Comparison of ENCODE assay signal across 1 cellular context in the genomic region with DNA sequence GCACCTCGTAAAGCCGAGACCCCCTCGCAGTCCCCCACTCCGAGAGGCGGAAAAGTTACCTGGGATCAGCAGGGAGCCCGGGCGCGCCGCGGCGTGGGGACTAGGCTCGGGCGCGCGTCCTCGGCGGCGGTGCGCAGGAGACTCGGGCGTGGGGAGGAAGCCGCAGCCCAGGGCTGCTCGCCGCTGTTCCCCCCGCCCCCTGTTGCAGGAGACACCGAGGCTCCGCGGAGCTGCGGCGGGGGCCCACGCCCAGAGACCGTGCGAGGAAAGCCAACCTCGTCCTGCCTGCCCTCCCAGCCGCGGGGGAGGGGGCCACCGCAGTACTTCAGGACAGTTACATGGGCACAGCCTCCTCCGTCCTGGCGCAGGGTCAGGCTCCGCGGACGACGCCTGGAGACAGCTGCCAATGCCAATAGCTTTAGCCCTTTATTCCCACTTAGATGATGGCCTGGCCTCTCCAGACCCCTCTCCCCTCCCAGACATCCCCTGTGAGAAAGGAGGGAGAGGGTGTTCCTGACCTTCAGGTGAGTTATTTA.
TF ChIP-seq lines count a peak whose summit lies in the region.

EPB41L3 (minus strand) TSS at position 144 of the 536 bp plus-strand sequence. CDS start 54,814 bp downstream, outside the sequence.

TF ChIP-seq in HEK293, 187 proteins besides CTCF, POLR2A, EP300 and RAD21 (continued from another document and continues in another):
- TF ChIP-seq ZNF148 (tag by site-specific recombination; IDR thresholded peaks at IDR 0.05; ENCODE audit: borderline replicate concordance) (no peak), ZNF549 (tag by site-specific recombination; IDR thresholded peaks at IDR 0.05) (no peak), ZNF184 (tag by site-specific recombination; IDR thresholded peaks at IDR 0.05) (no peak), ZNF501 (tag by site-specific recombination; IDR thresholded peaks at IDR 0.05) (peak; percentile 66; the same call in 1 of the 2 replicates), ZNF623 (tag by site-specific recombination; IDR thresholded peaks at IDR 0.05) (no peak), ZBTB1 (tag by site-specific recombination; IDR thresholded peaks at IDR 0.05) (no peak), ZBTB21 (tag by site-specific recombination; IDR thresholded peaks at IDR 0.05) (no peak), MZF1 (tag by site-specific recombination; IDR thresholded peaks at IDR 0.05; ENCODE audit: borderline replicate concordance) (no peak), ZBTB20 (tag by site-specific recombination; IDR thresholded peaks at IDR 0.05) (peak; percentile 85), ZNF76 (tag by site-specific recombination; IDR thresholded peaks at IDR 0.05; ENCODE audit: borderline replicate concordance, low read depth) (no peak), ZNF157 (tag by site-specific recombination; IDR thresholded peaks at IDR 0.05) (no peak), ZNF548 (tag by site-specific recombination; IDR thresholded peaks at IDR 0.05) (no peak), ZBTB17 (tag by site-specific recombination; IDR thresholded peaks at IDR 0.05) (0 out of 2 replicates have a peak, but pooled peaks have one; percentile 24), OVOL3 (tag by site-specific recombination; IDR thresholded peaks at IDR 0.05) (no peak), ZNF248 (tag by site-specific recombination; IDR thresholded peaks at IDR 0.05) (no peak), PRDM2 (tag by site-specific recombination; IDR thresholded peaks at IDR 0.05; ENCODE audit: borderline replicate concordance) (no peak), ZNF112 (tag by site-specific recombination; IDR thresholded peaks at IDR 0.05) (no peak), ZSCAN30 (tag by site-specific recombination; IDR thresholded peaks at IDR 0.05) (peak; percentile 83), ZNF121 (tag by site-specific recombination; IDR thresholded peaks at IDR 0.05) (no peak), ZXDB (tag by site-specific recombination; IDR thresholded peaks at IDR 0.05) (peak; percentile 30; the same call in 1 of the 2 replicates), SALL2 (tag by site-specific recombination; IDR thresholded peaks at IDR 0.05; ENCODE audit: borderline replicate concordance) (no peak), ZNF350 (tag by site-specific recombination; IDR thresholded peaks at IDR 0.05) (no peak), ZNF596 (tag by site-specific recombination; IDR thresholded peaks at IDR 0.05) (no peak), ATF2 (tag by site-specific recombination; IDR thresholded peaks at IDR 0.05; ENCODE audit: low read depth) (no peak), ZNF624 (tag by site-specific recombination; IDR thresholded peaks at IDR 0.05) (no peak), ZNF274 (IDR thresholded peaks at IDR 0.05; ENCODE audit: low read length) (no peak), ZNF274 (tag by site-specific recombination; IDR thresholded peaks at IDR 0.05; ENCODE audit: borderline replicate concordance) (no peak), KLF9 (tag by site-specific recombination; IDR thresholded peaks at IDR 0.05; ENCODE audit: low read depth) (no peak), ZNF544 (tag by site-specific recombination; IDR thresholded peaks at IDR 0.05) (no peak), ZNF138 (tag by site-specific recombination; IDR thresholded peaks at IDR 0.05; ENCODE audit: borderline replicate concordance) (no peak), SETDB1 (IDR thresholded peaks at IDR 0.05; ENCODE audit: insufficient read length, low read length) (no peak), GLIS2 (tag by site-specific recombination; IDR thresholded peaks at IDR 0.05) (peak; percentile 85), KLF17 (tag by site-specific recombination; IDR thresholded peaks at IDR 0.05) (no peak), ZSCAN18 (tag by site-specific recombination; IDR thresholded peaks at IDR 0.05) (0 out of 2 replicates have a peak, but pooled peaks have one; percentile 40), SP2 (tag by site-specific recombination; IDR thresholded peaks at IDR 0.05) (peak; percentile 36; the same call in 1 of the 2 replicates), ZNF654 (tag by site-specific recombination; IDR thresholded peaks at IDR 0.05; ENCODE audit: low read depth) (no peak), ZNF600 (tag by site-specific recombination; IDR thresholded peaks at IDR 0.05) (peak; percentile 83), ZNF404 (tag by site-specific recombination; IDR thresholded peaks at IDR 0.05) (no peak), ZFHX2 (tag by site-specific recombination; conservative IDR thresholded peaks at IDR 0.05) (peak; percentile 80), ELK4 (IDR thresholded peaks at IDR 0.05; ENCODE audit: borderline replicate concordance, low read depth, low read length) (no peak), ZNF529 (tag by site-specific recombination; IDR thresholded peaks at IDR 0.05; ENCODE audit: insufficient replicate concordance) (no peak), BCL6B (tag by site-specific recombination; IDR thresholded peaks at IDR 0.05) (no peak)
- TF ChIP-seq, protein P1, sequence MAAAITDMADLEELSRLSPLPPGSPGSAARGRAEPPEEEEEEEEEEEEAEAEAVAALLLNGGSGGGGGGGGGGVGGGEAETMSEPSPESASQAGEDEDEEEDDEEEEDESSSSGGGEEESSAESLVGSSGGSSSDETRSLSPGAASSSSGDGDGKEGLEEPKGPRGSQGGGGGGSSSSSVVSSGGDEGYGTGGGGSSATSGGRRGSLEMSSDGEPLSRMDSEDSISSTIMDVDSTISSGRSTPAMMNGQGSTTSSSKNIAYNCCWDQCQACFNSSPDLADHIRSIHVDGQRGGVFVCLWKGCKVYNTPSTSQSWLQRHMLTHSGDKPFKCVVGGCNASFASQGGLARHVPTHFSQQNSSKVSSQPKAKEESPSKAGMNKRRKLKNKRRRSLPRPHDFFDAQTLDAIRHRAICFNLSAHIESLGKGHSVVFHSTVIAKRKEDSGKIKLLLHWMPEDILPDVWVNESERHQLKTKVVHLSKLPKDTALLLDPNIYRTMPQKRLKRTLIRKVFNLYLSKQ (tag by site-specific recombination; IDR thresholded peaks at IDR 0.05; ENCODE audit: borderline replicate concordance): no peak
- TF ChIP-seq, protein P2, sequence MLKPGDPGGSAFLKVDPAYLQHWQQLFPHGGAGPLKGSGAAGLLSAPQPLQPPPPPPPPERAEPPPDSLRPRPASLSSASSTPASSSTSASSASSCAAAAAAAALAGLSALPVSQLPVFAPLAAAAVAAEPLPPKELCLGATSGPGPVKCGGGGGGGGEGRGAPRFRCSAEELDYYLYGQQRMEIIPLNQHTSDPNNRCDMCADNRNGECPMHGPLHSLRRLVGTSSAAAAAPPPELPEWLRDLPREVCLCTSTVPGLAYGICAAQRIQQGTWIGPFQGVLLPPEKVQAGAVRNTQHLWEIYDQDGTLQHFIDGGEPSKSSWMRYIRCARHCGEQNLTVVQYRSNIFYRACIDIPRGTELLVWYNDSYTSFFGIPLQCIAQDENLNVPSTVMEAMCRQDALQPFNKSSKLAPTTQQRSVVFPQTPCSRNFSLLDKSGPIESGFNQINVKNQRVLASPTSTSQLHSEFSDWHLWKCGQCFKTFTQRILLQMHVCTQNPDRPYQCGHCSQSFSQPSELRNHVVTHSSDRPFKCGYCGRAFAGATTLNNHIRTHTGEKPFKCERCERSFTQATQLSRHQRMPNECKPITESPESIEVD (tag by site-specific recombination; IDR thresholded peaks at IDR 0.05): no peak
